ENCODE assay signal across 1 cellular context in the genomic region with DNA sequence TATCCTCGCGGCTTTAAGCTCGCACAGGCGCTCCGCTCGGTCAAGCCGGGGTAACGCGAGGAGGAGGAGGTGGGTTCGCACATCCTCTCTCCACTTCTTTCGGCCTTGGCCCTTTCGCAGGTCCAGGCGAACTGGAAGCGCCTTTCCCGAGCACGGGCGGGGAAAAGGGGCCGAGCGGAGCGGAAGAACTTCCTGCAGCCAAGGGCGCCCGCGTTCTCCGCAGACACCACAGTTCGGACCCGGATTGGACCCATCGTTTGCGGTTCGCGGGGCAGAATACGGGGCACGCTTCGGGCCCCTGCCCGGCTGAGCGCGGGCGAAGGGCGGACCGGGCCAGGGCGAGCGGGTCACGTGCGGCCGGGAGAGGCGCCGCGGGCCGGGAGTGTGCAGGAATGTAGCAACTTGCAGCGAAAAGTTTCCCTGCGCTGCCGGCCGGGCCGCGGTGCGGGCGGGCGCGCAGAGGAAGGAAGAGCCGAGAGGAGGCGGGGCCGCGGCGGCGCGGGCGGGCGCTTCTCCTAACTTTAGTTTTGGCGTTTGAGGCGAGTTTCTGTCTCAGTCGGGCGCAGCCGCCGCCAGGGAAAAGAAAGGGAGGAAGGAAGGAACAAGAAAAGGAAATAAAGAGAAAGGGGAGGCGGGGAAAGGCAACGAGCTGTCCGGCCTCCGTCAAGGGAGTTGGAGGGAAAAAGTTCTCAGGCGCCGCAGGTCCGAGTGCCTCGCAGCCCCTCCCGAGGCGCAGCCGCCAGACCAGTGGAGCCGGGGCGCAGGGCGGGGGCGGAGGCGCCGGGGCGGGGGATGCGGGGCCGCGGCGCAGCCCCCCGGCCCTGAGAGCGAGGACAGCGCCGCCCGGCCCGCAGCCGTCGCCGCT.
TF ChIP-seq lines count a peak whose summit lies in the region.

Gene YAP1 (plus strand): TSS at position 552 of the 865 bp plus-strand sequence. CDS start 402 bp downstream, outside the sequence.

TF ChIP-seq in HepG2, 621 proteins besides CTCF, POLR2A, EP300 and RAD21 (continued from another document and continues in another):
- TF ChIP-seq PLSCR1 (CRISPR knock-in tag; IDR thresholded peaks at IDR 0.05; ENCODE audit: borderline replicate concordance) = no peak
- peak; percentile 73; the same call in 1 of the 2 replicates for TF ChIP-seq ELF3 (CRISPR knock-in tag; IDR thresholded peaks at IDR 0.05)
- TF ChIP-seq RARG (CRISPR knock-in tag; IDR thresholded peaks at IDR 0.05; ENCODE audit: low read depth) = no peak
- 0 out of 2 replicates have a peak, but pooled peaks have one; percentile 45 for TF ChIP-seq XBP1 (CRISPR knock-in tag; IDR thresholded peaks at IDR 0.05)
- no peak for TF ChIP-seq EHMT2 (IDR thresholded peaks at IDR 0.05; ENCODE audit: borderline replicate concordance, low read depth, low read length)
- no peak for TF ChIP-seq DPF2 (CRISPR knock-in tag; IDR thresholded peaks at IDR 0.05; ENCODE audit: borderline replicate concordance, low read depth)
- TF ChIP-seq ZNF547 (CRISPR knock-in tag; IDR thresholded peaks at IDR 0.05) = no peak
- TF ChIP-seq ZNF12 (CRISPR knock-in tag; IDR thresholded peaks at IDR 0.05) = no peak
- TF ChIP-seq, protein P1, sequence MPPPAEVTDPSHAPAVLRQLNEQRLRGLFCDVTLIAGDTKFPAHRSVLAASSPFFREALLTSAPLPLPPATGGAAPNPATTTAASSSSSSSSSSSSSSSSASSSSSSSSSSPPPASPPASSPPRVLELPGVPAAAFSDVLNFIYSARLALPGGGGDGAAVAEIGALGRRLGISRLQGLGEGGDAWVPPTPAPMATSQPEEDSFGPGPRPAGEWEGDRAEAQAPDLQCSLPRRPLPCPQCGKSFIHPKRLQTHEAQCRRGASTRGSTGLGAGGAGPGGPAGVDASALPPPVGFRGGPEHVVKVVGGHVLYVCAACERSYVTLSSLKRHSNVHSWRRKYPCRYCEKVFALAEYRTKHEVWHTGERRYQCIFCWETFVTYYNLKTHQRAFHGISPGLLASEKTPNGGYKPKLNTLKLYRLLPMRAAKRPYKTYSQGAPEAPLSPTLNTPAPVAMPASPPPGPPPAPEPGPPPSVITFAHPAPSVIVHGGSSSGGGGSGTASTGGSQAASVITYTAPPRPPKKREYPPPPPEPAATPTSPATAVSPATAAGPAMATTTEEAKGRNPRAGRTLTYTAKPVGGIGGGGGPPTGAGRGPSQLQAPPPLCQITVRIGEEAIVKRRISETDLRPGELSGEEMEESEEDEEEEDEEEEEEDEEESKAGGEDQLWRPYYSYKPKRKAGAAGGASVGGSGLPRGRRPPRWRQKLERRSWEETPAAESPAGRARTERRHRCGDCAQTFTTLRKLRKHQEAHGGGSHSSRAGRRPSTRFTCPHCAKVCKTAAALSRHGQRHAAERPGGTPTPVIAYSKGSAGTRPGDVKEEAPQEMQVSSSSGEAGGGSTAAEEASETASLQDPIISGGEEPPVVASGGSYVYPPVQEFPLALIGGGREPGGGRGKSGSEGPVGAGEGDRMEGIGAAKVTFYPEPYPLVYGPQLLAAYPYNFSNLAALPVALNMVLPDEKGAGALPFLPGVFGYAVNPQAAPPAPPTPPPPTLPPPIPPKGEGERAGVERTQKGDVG (CRISPR knock-in tag; IDR thresholded peaks at IDR 0.05; ENCODE audit: borderline replicate concordance) = peak; percentile 76; the same call in 1 of the 2 replicates
- 0 out of 2 replicates have a peak, but pooled peaks have one; percentile 69 for TF ChIP-seq ZNF674 (CRISPR knock-in tag; IDR thresholded peaks at IDR 0.05; ENCODE audit: low read depth)
- peak; percentile 81 for TF ChIP-seq YEATS4 (CRISPR knock-in tag; IDR thresholded peaks at IDR 0.05; ENCODE audit: borderline replicate concordance)
- no peak; the same call in 1 of the 2 replicates for TF ChIP-seq U2AF2 (IDR thresholded peaks at IDR 0.05; ENCODE audit: low read depth, low read length)
- TF ChIP-seq, protein P2, sequence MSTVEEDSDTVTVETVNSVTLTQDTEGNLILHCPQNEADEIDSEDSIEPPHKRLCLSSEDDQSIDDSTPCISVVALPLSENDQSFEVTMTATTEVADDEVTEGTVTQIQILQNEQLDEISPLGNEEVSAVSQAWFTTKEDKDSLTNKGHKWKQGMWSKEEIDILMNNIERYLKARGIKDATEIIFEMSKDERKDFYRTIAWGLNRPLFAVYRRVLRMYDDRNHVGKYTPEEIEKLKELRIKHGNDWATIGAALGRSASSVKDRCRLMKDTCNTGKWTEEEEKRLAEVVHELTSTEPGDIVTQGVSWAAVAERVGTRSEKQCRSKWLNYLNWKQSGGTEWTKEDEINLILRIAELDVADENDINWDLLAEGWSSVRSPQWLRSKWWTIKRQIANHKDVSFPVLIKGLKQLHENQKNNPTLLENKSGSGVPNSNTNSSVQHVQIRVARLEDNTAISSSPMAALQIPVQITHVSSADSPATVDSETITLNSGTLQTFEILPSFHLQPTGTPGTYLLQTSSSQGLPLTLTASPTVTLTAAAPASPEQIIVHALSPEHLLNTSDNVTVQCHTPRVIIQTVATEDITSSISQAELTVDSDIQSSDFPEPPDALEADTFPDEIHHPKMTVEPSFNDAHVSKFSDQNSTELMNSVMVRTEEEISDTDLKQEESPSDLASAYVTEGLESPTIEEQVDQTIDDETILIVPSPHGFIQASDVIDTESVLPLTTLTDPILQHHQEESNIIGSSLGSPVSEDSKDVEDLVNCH (CRISPR knock-in tag; IDR thresholded peaks at IDR 0.05) = no peak
- TF ChIP-seq ZNF253 (CRISPR knock-in tag; IDR thresholded peaks at IDR 0.05; ENCODE audit: borderline replicate concordance) = no peak
- TF ChIP-seq CCDC6 (CRISPR knock-in tag; IDR thresholded peaks at IDR 0.05) = peak; percentile 70
- TF ChIP-seq, protein P3, sequence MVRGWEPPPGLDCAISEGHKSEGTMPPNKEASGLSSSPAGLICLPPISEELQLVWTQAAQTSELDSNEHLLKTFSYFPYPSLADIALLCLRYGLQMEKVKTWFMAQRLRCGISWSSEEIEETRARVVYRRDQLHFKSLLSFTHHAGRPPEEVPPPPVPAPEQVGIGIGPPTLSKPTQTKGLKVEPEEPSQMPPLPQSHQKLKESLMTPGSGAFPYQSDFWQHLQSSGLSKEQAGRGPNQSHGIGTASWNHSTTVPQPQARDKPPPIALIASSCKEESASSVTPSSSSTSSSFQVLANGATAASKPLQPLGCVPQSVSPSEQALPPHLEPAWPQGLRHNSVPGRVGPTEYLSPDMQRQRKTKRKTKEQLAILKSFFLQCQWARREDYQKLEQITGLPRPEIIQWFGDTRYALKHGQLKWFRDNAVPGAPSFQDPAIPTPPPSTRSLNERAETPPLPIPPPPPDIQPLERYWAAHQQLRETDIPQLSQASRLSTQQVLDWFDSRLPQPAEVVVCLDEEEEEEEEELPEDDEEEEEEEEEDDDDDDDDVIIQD (CRISPR knock-in tag; IDR thresholded peaks at IDR 0.05; ENCODE audit: low read depth) = no peak
- no peak for TF ChIP-seq NFYC (CRISPR knock-in tag; IDR thresholded peaks at IDR 0.05)
- TF ChIP-seq AHR (CRISPR knock-in tag; IDR thresholded peaks at IDR 0.05) = peak; percentile 73; the same call in 1 of the 2 replicates
- TF ChIP-seq PLRG1 (conservative IDR thresholded peaks at IDR 0.05) = no peak
- TF ChIP-seq ZNF318 (CRISPR knock-in tag; IDR thresholded peaks at IDR 0.05) = 0 out of 2 replicates have a peak, but pooled peaks have one; percentile 7
- TF ChIP-seq SOX5 (CRISPR knock-in tag; IDR thresholded peaks at IDR 0.05; ENCODE audit: borderline replicate concordance) = peak; percentile 65; the same call in 1 of the 2 replicates
- TF ChIP-seq, protein P4, sequence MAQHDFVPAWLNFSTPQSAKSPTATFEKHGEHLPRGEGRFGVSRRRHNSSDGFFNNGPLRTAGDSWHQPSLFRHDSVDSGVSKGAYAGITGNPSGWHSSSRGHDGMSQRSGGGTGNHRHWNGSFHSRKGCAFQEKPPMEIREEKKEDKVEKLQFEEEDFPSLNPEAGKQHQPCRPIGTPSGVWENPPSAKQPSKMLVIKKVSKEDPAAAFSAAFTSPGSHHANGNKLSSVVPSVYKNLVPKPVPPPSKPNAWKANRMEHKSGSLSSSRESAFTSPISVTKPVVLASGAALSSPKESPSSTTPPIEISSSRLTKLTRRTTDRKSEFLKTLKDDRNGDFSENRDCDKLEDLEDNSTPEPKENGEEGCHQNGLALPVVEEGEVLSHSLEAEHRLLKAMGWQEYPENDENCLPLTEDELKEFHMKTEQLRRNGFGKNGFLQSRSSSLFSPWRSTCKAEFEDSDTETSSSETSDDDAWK (CRISPR knock-in tag; IDR thresholded peaks at IDR 0.05) = no peak
- no peak for TF ChIP-seq NFIB (CRISPR knock-in tag; IDR thresholded peaks at IDR 0.05; ENCODE audit: borderline replicate concordance)
- TF ChIP-seq IKZF4 (CRISPR knock-in tag; IDR thresholded peaks at IDR 0.05; ENCODE audit: borderline replicate concordance, low read depth, not compliant biosample characterization) = peak; percentile 79
- no peak for TF ChIP-seq ZNF207 (IDR thresholded peaks at IDR 0.05; ENCODE audit: borderline replicate concordance)
- TF ChIP-seq, protein P5, sequence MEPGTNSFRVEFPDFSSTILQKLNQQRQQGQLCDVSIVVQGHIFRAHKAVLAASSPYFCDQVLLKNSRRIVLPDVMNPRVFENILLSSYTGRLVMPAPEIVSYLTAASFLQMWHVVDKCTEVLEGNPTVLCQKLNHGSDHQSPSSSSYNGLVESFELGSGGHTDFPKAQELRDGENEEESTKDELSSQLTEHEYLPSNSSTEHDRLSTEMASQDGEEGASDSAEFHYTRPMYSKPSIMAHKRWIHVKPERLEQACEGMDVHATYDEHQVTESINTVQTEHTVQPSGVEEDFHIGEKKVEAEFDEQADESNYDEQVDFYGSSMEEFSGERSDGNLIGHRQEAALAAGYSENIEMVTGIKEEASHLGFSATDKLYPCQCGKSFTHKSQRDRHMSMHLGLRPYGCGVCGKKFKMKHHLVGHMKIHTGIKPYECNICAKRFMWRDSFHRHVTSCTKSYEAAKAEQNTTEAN (CRISPR knock-in tag; conservative IDR thresholded peaks at IDR 0.05) = peak; percentile 77
- no peak for TF ChIP-seq SNRNP70 (IDR thresholded peaks at IDR 0.05; ENCODE audit: low read depth, low read length)
- TF ChIP-seq CBX5 (CRISPR knock-in tag; IDR thresholded peaks at IDR 0.05; ENCODE audit: borderline replicate concordance) = peak; percentile 57; the same call in 1 of the 2 replicates
- no peak for TF ChIP-seq ZNF552 (CRISPR knock-in tag; IDR thresholded peaks at IDR 0.05; ENCODE audit: borderline replicate concordance)
- TF ChIP-seq, protein P6, sequence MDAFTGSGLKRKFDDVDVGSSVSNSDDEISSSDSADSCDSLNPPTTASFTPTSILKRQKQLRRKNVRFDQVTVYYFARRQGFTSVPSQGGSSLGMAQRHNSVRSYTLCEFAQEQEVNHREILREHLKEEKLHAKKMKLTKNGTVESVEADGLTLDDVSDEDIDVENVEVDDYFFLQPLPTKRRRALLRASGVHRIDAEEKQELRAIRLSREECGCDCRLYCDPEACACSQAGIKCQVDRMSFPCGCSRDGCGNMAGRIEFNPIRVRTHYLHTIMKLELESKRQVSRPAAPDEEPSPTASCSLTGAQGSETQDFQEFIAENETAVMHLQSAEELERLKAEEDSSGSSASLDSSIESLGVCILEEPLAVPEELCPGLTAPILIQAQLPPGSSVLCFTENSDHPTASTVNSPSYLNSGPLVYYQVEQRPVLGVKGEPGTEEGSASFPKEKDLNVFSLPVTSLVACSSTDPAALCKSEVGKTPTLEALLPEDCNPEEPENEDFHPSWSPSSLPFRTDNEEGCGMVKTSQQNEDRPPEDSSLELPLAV (CRISPR knock-in tag; conservative IDR thresholded peaks at IDR 0.05; ENCODE audit: low read depth) = no peak
- no peak for TF ChIP-seq ZBTB7A (CRISPR knock-in tag; IDR thresholded peaks at IDR 0.05)
- TF ChIP-seq RELA (CRISPR knock-in tag; IDR thresholded peaks at IDR 0.05) = peak; percentile 68; the same call in 1 of the 2 replicates
